ENCODE assay signal across 28 cellular contexts in the genomic region with DNA sequence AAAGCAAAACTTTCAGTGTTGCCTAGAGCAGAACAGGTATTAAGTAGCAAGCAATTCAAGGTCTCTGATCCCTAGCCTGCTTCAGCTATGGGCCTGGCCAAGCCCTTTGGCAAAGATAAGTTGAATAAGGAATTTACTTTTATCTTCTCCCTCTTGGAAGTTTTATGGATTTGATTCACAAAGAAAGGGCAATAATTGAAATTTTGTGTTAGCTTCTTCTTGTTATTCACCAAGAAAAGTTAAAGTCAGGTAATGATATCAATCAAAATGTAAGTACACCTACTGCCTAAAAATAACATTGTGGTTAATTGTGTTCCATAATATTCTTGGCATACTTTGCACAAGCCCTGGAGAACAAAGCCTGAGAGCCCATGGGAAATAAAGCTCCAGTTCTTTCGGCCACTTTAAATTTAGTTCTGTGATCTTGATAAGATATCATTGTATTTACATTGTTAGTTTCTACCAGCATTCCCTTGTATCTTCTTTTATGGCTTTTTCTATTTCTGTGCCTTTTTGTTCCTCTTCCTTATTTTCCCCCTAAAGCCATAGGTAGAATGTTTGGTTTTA.
A peak's percentile ranks its signal among the peaks of the same experiment; 100 is the strongest.
DNase-seq lines count a peak whose midpoint lies in the region; ATAC-seq and TF ChIP-seq lines count a peak whose summit lies in the region.
"Had no signal": no experiment of that assay in that cellular context is flagged by ENCODE, and none has a peak within 500 bp of the region (broad histone marks: within the 10 kb centered on the region; RNA-seq: fewer than 3 reads in every experiment).

No MANE protein-coding gene starts in this region.

- H3K27me3 ChIP-seq in breast epithelium, result no peaks in the 10 kb centered on the region
- H3K27me3 ChIP-seq in ascending aorta, result no peaks in the 10 kb centered on the region
- H3K27me3 ChIP-seq: neutrophil had no signal

- H3K9me3 ChIP-seq in breast epithelium, result no peaks in the 10 kb centered on the region
- H3K9me3 ChIP-seq in ascending aorta, result no peaks in the 10 kb centered on the region
- H3K9me3 ChIP-seq: neutrophil, prostate gland, SK-N-SH had no signal

- no peak for TF ChIP-seq POLR2A in breast epithelium (IDR thresholded peaks at IDR 0.05)

- H3K4me3 ChIP-seq in breast epithelium (no peak overlapping the region), ascending aorta (no peak overlapping the region)
- H3K4me3 ChIP-seq: PC-9, prostate gland had no signal

- no peak for ATAC-seq in GM19023 (IDR thresholded peaks at IDR 0.05; ENCODE audit: unreplicated experiment)
- ATAC-seq: left lobe of liver; Right ventricle myocardium inferior; stimulated activated memory B cell treated with anti-CD40 and anti-IgM and Interleukin-4, amounts not matched to agents 10 μg/mL and 1 μg/mL and 100 μg/mL, for 72 hours had no signal

- H3K27ac Mint-ChIP-seq in MCF 10A (ENCODE audit: low read depth, unreplicated experiment), result no peak overlapping the region
- H3K27ac Mint-ChIP-seq in nephron progenitor cell, result peak overlapping the region; percentile 18
- peak overlapping the region; percentile 54 for H3K27ac Mint-ChIP-seq in type B pancreatic cell
- H3K27ac Mint-ChIP-seq: activated naive CD8-positive, alpha-beta T cell; activated T-cell treated with anti-CD3 and anti-CD28 coated beads, Interleukin-2, amount 50 U/mL, for 24 hours; CD4-positive, alpha-beta T cell; immature natural killer cell; stimulated activated memory B cell treated with anti-CD40 and anti-IgM and Interleukin-4, amounts not matched to agents 10 μg/mL and 1 μg/mL and 100 μg/mL, for 72 hours had no signal

- no TSS peak for BruUV-seq in MCF 10A (replicated peaks; lab: Mats Ljungman, UMichigan)

- H3K27ac ChIP-seq in breast epithelium (peak overlapping the region; percentile 57 to 59), ascending aorta (no peak overlapping the region)
- H3K27ac ChIP-seq: neutrophil, PC-9 had no signal

- TF ChIP-seq CTCF in breast epithelium (IDR thresholded peaks at IDR 0.05), result no peak
- no peak for TF ChIP-seq CTCF in MCF 10A (IDR thresholded peaks at IDR 0.05; ENCODE audit: unreplicated experiment)
- no peak for TF ChIP-seq CTCF in nephron progenitor cell (IDR thresholded peaks at IDR 0.05)
- TF ChIP-seq CTCF in type B pancreatic cell (conservative IDR thresholded peaks at IDR 0.05), result no peak
- TF ChIP-seq CTCF in ascending aorta (IDR thresholded peaks at IDR 0.05), result no peak

- DNase-seq in breast epithelium (ENCODE audit: low spot score in 2 of 2), result no peak
- no peak for DNase-seq in MCF 10A (ENCODE audit: unreplicated experiment)
- peak; percentile 0 for DNase-seq in dermis blood vessel endothelial cell
- DNase-seq in nephron progenitor cell, result no peak
- DNase-seq in type B pancreatic cell (ENCODE audit: extremely low spot score, unreplicated experiment), result no peak
- no peak for DNase-seq in NCI-H128 (lab: John Stamatoyannopoulos, UW; ENCODE audit: unreplicated experiment)
- DNase-seq in ascending aorta (ENCODE audit: low spot score in 2 of 2), result no peak
- DNase-seq: activated CD4-positive, alpha-beta T cell treated with anti-CD3 and anti-CD28 coated beads, Interleukin-2, amount 50 U/mL, for 1 hour; activated CD4-positive, CD25-positive, alpha-beta regulatory T cell; activated effector memory CD4-positive, alpha-beta T cell treated with anti-CD3 and anti-CD28 coated beads, Interleukin-2, amount 50 U/mL, for 16 hours; activated T-cell treated with anti-CD3 and anti-CD28 coated beads, Interleukin-2, amount 50 U/mL, for 24 hours; AML-193; CD4-positive, alpha-beta T cell; effector CD8-positive, alpha-beta T cell; immature natural killer cell; mesenchymal stem cell; NCI-H1048; NCI-H1694 treated with DMSO at 0.1 percent for 48 hours; NCI-H2171 treated with DMSO at 0.1 percent for 48 hours; PC-9; SK-N-SH had no signal

- POLR2A ChIA-PET in MCF 10A (lab: Yijun Ruan, JAX), result interaction anchor here (0.6 to 1.0 kb wide), 2 partner anchors 13 to 25 kb away, joined by 3 to 4 read pairs; no protein-coding TSS in a partner anchor

- H3K4me1 ChIP-seq in breast epithelium (peaks cover 0 to 5% of the 10 kb centered on the region in 2 donors), ascending aorta (peaks cover 0 to 2% of the 10 kb centered on the region in 2 donors)
- H3K4me1 ChIP-seq: prostate gland had no signal

- CTCF ChIA-PET in MCF 10A (lab: Yijun Ruan, JAX), result no interaction called here

- intact Hi-C loops in breast epithelium (cut with DNase I; ENCODE audit: low total_unique reads) (no loop called here), MCF 10A (cut with micrococcal nuclease) (no loop called here), ascending aorta (cut with DNase I) (no loop called here)

- no peaks in the 10 kb centered on the region for H3K4me1 Mint-ChIP-seq in MCF 10A (ENCODE audit: insufficient read depth, unreplicated experiment)
- peaks cover 47% of the 10 kb centered on the region for H3K4me1 Mint-ChIP-seq in nephron progenitor cell
- H3K4me1 Mint-ChIP-seq in type B pancreatic cell (ENCODE audit: unreplicated experiment), result peaks cover 48% of the 10 kb centered on the region
- H3K4me1 Mint-ChIP-seq: immature natural killer cell had no signal

- H3K9me3 Mint-ChIP-seq in MCF 10A (ENCODE audit: unreplicated experiment) (no peaks in the 10 kb centered on the region), nephron progenitor cell (peaks cover 3% of the 10 kb centered on the region), type B pancreatic cell (no peaks in the 10 kb centered on the region)
- H3K9me3 Mint-ChIP-seq: activated T-cell treated with anti-CD3 and anti-CD28 coated beads, Interleukin-2, amount 50 U/mL, for 24 hours; CD4-positive, alpha-beta T cell; immature natural killer cell; stimulated activated memory B cell treated with anti-CD40 and anti-IgM and Interleukin-4, amounts not matched to agents 10 μg/mL and 1 μg/mL and 100 μg/mL, for 72 hours had no signal

- H3K36me3 Mint-ChIP-seq in MCF 10A (ENCODE audit: insufficient read depth, unreplicated experiment), result peaks cover 9% of the 10 kb centered on the region
- peaks cover 5% of the 10 kb centered on the region for H3K36me3 Mint-ChIP-seq in nephron progenitor cell (ENCODE audit: low read depth)
- H3K36me3 Mint-ChIP-seq in type B pancreatic cell, result peaks cover 8% of the 10 kb centered on the region

- no peaks in the 10 kb centered on the region for H3K36me3 ChIP-seq in breast epithelium
- no peaks in the 10 kb centered on the region for H3K36me3 ChIP-seq in ascending aorta
- H3K36me3 ChIP-seq: neutrophil, prostate gland had no signal

- no peak overlapping the region for H3K4me3 Mint-ChIP-seq in MCF 10A (ENCODE audit: unreplicated experiment)
- H3K4me3 Mint-ChIP-seq in nephron progenitor cell, result no peak overlapping the region
- peak overlapping the region; percentile 37 for H3K4me3 Mint-ChIP-seq in type B pancreatic cell
- H3K4me3 Mint-ChIP-seq: activated naive CD8-positive, alpha-beta T cell; activated T-cell treated with anti-CD3 and anti-CD28 coated beads, Interleukin-2, amount 50 U/mL, for 24 hours; CD4-positive, alpha-beta T cell; immature natural killer cell; stimulated activated memory B cell treated with anti-CD40 and anti-IgM and Interleukin-4, amounts not matched to agents 10 μg/mL and 1 μg/mL and 100 μg/mL, for 72 hours had no signal

- H3K27me3 Mint-ChIP-seq in MCF 10A (ENCODE audit: insufficient read depth, unreplicated experiment) (no peaks in the 10 kb centered on the region), nephron progenitor cell (ENCODE audit: low read depth, poor library complexity) (no peaks in the 10 kb centered on the region), type B pancreatic cell (no peaks in the 10 kb centered on the region)
- H3K27me3 Mint-ChIP-seq: activated naive CD8-positive, alpha-beta T cell; activated T-cell treated with anti-CD3 and anti-CD28 coated beads, Interleukin-2, amount 50 U/mL, for 24 hours; CD4-positive, alpha-beta T cell; stimulated activated memory B cell treated with anti-CD40 and anti-IgM and Interleukin-4, amounts not matched to agents 10 μg/mL and 1 μg/mL and 100 μg/mL, for 72 hours had no signal

Comparison
In these comparisons a context has a peak if more than half of its experiments do, and no peak if none do; other contexts are left out.
1. H3K27ac ChIP-seq: peak in breast epithelium (2 of 2); none in ascending aorta (0 of 2).